ENCODE assay signal across 14 cellular contexts in the genomic region with DNA sequence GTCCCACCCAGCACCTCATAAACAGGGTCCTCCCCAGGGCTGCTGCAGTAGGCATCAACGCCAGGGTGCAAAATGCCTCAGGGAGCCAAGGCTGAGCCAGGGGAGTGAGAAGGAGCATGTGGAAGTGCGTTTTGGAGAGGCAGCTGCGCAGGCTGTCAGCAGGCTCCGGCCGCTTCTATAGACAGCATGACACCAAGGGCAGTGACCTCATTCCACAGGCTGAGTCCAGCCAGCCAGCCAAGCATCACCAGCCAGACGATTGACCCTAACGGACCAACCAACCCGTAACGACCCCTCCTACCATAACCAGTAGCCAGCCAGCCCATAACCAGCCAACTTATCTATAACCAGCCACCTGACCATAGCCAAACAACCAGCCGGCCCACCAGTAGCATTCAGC. TPM values are rescaled to one million over a fixed set of nuclear protein-coding genes. Genes with fewer than 3 reads are reported as not detected.
"Had no signal": no experiment of that assay in that cellular context is flagged by ENCODE, and none has a peak within 500 bp of the region (broad histone marks: within the 10 kb centered on the region; RNA-seq: fewer than 3 reads in every experiment).

No MANE protein-coding gene starts in this region.

RNA-seq across cellular contexts. Expression of a gene that starts 1.1 kb away (rescaled TPM):
- total RNA-seq: stomach, subcutaneous adipose tissue, suprapubic skin, temporal lobe, thoracic aorta, thyroid gland, tibial nerve, transverse colon, upper lobe of left lung, upper lobe of right lung, ureter, urinary bladder, uterus, vagina had no signal
- polyA plus RNA-seq: stomach, urinary bladder had no signal
